14 cellular contexts compared by ENCODE assay signal in the genomic region with DNA sequence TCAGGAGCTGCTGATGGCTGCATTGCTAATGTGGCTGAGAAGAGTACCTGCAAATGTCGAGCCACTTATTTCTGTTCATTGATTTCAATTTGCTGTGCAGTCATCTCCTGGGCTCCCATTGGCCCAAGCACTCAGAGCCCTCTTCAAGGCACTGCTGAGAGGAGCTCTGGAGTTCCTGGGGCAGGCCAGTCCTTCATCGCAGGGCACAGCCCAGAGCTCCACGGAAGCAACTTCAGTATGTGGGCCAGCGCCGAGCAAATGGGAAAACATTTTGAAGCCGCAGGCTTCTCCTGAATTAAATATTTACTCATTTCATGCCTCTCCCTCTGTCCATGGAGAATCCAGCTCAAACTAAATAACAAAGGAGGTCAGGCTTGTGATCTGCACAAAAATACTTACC.
"Had no signal": no experiment of that assay in that cellular context is flagged by ENCODE, and none has a peak within 500 bp of the region (broad histone marks: within the 10 kb centered on the region; RNA-seq: fewer than 3 reads in every experiment).

No MANE protein-coding gene starts in this region.

- DNase-seq: cortex of kidney; dorsolateral prefrontal cortex; effector CD8-positive, alpha-beta T cell; foreskin melanocyte; head of caudate nucleus; kidney; left colon; mammary epithelial cell; mucosa of descending colon; naive thymus-derived CD8-positive, alpha-beta T cell; small intestine; stimulated activated CD4-positive, alpha-beta T cell treated with anti-CD3 and anti-CD28 coated beads, Interleukin-12 subunit alpha, Interleukin-12 subunit beta, amount 100 ng/mL, for 4 hours; stimulated activated naive CD4-positive, alpha-beta T cell; trophoblast cell had no signal

- ATAC-seq: left colon; mucosa of descending colon; naive thymus-derived CD8-positive, alpha-beta T cell had no signal
